Comparison of ENCODE assay signal across 21 cellular contexts in genomic region chr4:2305766-2306501, GRCh38. TPM values are rescaled to one million over a fixed set of nuclear protein-coding genes. Genes with fewer than 3 reads are reported as not detected.
A peak's percentile ranks its signal among the peaks of the same experiment; 100 is the strongest.
DNase-seq lines count a peak whose midpoint lies in the region; ATAC-seq lines count a peak whose summit lies in the region.
"Had no signal": no experiment of that assay in that cellular context is flagged by ENCODE, and none has a peak within 500 bp of the region (broad histone marks: within the 10 kb centered on the region; RNA-seq: fewer than 3 reads in every experiment).

No MANE protein-coding gene starts in this region.

- H3K9me3 Mint-ChIP-seq in activated T-cell treated with anti-CD3 and anti-CD28 coated beads, Interleukin-2, amount 50 U/mL, for 24 hours = peaks cover 9% of the 10 kb centered on the region

- intact Hi-C loops in posterior vena cava (cut with DNase I) = loop anchor here in 1 of 2 donors (1.0 kb wide), 1 partner anchor 21 kb away; no protein-coding TSS in a partner anchor

- H3K36me3 Mint-ChIP-seq in activated T-cell treated with anti-CD3 and anti-CD28 coated beads, Interleukin-2, amount 50 U/mL, for 24 hours (ENCODE audit: low read depth) = peaks cover 15% of the 10 kb centered on the region

- ATAC-seq in HG03045 (IDR thresholded peaks at IDR 0.05; ENCODE audit: unreplicated experiment) = no peak
- ATAC-seq: Right ventricle myocardium inferior had no signal

- H3K4me3 Mint-ChIP-seq in activated T-cell treated with anti-CD3 and anti-CD28 coated beads, Interleukin-2, amount 50 U/mL, for 24 hours = no peak overlapping the region
- H3K4me3 Mint-ChIP-seq: endodermal cell; nephron progenitor cell; T-helper 2 cell treated with Interferon-gamma antibody and Interleukin-4, amounts not matched to agents 5 μg/mL and 100 μg/mL, for 36 hours had no signal

- no peaks in the 10 kb centered on the region for H3K4me1 Mint-ChIP-seq in activated T-cell treated with anti-CD3 and anti-CD28 coated beads, Interleukin-2, amount 50 U/mL, for 24 hours (ENCODE audit: low read depth)
- H3K4me1 Mint-ChIP-seq: endodermal cell had no signal

- DNase-seq in NCI-H146 (lab: John Stamatoyannopoulos, UW) = peak; percentile 26
- no peak for DNase-seq in NCI-H146 treated with DMSO at 0.1 percent for 48 hours (lab: John Stamatoyannopoulos, UW; ENCODE audit: unreplicated experiment)
- peak; percentile 94 for DNase-seq in MV-4-11 (lab: John Stamatoyannopoulos, UW)
- DNase-seq in astrocyte of the hippocampus (ENCODE audit: low read depth, low spot score) = peak; percentile 28
- peak; percentile 71 for DNase-seq in posterior vena cava (ENCODE audit: low spot score)
- no peak for DNase-seq in NCI-H446 (lab: John Stamatoyannopoulos, UW)
- DNase-seq in activated T-cell treated with anti-CD3 and anti-CD28 coated beads, Interleukin-2, amount 50 U/mL, for 24 hours = no peak
- DNase-seq: activated CD4-positive, alpha-beta T cell treated with anti-CD3 and anti-CD28 coated beads for 1 hour; activated T-cell treated with anti-CD3 and anti-CD28 coated beads for 4 hours; central memory CD4-positive, alpha-beta T cell; DND-41; endodermal cell; lower lobe of right lung; NCI-H1694; NCI-H526; nephron progenitor cell; retina; stimulated activated CD4-positive, alpha-beta T cell treated with anti-CD3 and anti-CD28 coated beads, Interleukin-2, amount 100 ng/mL, for 24 hours had no signal

- no peak overlapping the region for H3K27ac Mint-ChIP-seq in activated T-cell treated with anti-CD3 and anti-CD28 coated beads, Interleukin-2, amount 50 U/mL, for 24 hours
- H3K27ac Mint-ChIP-seq: endodermal cell; nephron progenitor cell; T-helper 2 cell treated with Interferon-gamma antibody and Interleukin-4, amounts not matched to agents 5 μg/mL and 100 μg/mL, for 36 hours had no signal

- H3K27me3 Mint-ChIP-seq in activated T-cell treated with anti-CD3 and anti-CD28 coated beads, Interleukin-2, amount 50 U/mL, for 24 hours = no peaks in the 10 kb centered on the region

RNA-seq across cellular contexts. Expression of gene MXD4, which starts 44.0 kb away (rescaled TPM):
- total RNA-seq in posterior vena cava = 10 to 100 TPM; 43.6 to 43.7 TPM

Comparison
In these comparisons a context has a peak if more than half of its experiments do, and no peak if none do; other contexts are left out.
1. DNase-seq: peak in NCI-H146 (single experiment), MV-4-11 (single experiment), astrocyte of the hippocampus (single experiment) and posterior vena cava (single experiment); none in NCI-H146 treated with DMSO at 0.1 percent for 48 hours (single experiment), NCI-H446 (0 of 2) and activated T-cell treated with anti-CD3 and anti-CD28 coated beads, Interleukin-2, amount 50 U/mL, for 24 hours (single experiment).